In the genomic region with DNA sequence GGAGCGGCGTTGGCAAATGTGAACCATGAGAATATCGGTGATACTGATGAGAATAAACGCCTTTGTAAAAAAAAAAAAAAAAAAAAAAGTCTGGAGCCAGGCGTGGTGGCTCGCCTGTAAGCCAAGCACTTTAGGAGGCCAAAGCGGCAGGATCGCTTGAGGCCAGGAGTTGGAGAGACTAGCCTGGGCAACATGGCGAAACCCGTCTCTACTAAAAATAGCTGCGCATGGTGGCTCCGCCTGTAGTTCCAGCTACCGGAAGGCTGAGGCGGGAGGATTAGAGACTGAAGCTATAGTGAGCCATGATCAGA, we compare ENCODE assay signal across 9 cellular contexts. TPM values are rescaled to one million over a fixed set of nuclear protein-coding genes. Genes with fewer than 3 reads are reported as not detected.
DNase-seq lines count a peak whose midpoint lies in the region; ATAC-seq and TF ChIP-seq lines count a peak whose summit lies in the region.
"Had no signal": no experiment of that assay in that cellular context is flagged by ENCODE, and none has a peak within 500 bp of the region (broad histone marks: within the 10 kb centered on the region; RNA-seq: fewer than 3 reads in every experiment).

No MANE protein-coding gene starts in this region.

- 0 to 2% (median 0%) methylated on average over 13 to 14 of the region's 14 CpGs for WGBS in psoas muscle, 3 donors

- H3K4me3 ChIP-seq in RWPE2 (ENCODE audit: severe bottlenecking) (peak overlapping the region; percentile 67), fibroblast of pulmonary artery (replicated peaks; ENCODE audit: low read depth, low read length) (peak overlapping the region; percentile 69), psoas muscle (peak overlapping the region; percentile 83)

- H3K4me1 ChIP-seq in RWPE2 (ENCODE audit: insufficient read depth, poor library complexity, severe bottlenecking) (no peaks in the 10 kb centered on the region), psoas muscle (peaks cover 48% of the 10 kb centered on the region)

- DNase-seq in RWPE2 (ENCODE audit: low spot score) (no peak), fibroblast of pulmonary artery (ENCODE audit: low read depth) (no peak), psoas muscle (no peak), AG20443 (ENCODE audit: low spot score) (no peak), HPDE6-E6E7 (ENCODE audit: extremely low spot score) (no peak), NCI-H1694 treated with DMSO at 0.1 percent for 48 hours (lab: John Stamatoyannopoulos, UW) (no peak)
- no peak for DNase-seq in stimulated activated CD4-positive, alpha-beta T cell treated with anti-CD3 and anti-CD28 coated beads, Interleukin-12 subunit alpha, Interleukin-12 subunit beta, amount 100 ng/mL, for 4 hours

- H3K9me3 ChIP-seq in RWPE2 (ENCODE audit: severe bottlenecking) (no peaks in the 10 kb centered on the region), psoas muscle (no peaks in the 10 kb centered on the region)

- intact Hi-C loops in psoas muscle (cut with DNase I), result loop anchor here (5.0 kb wide), 2 partner anchors 37 to 182 kb away; a partner anchor contains a TSS

- TF ChIP-seq CTCF in RWPE2 (IDR thresholded peaks at IDR 0.05; ENCODE audit: poor library complexity, severe bottlenecking) (no peak), fibroblast of pulmonary artery (IDR thresholded peaks at IDR 0.05; ENCODE audit: low read length, missing control alignments) (no peak), psoas muscle (IDR thresholded peaks at IDR 0.05) (no peak)

- ATAC-seq in GM21526 (IDR thresholded peaks at IDR 0.05; ENCODE audit: low FRiP score, unreplicated experiment) (peak; percentile 22), RWPE2 (ENCODE audit: low read depth) (peak; percentile 30), psoas muscle (peak; percentile 44 to 70 (median 51))

- H3K36me3 ChIP-seq in RWPE2 (ENCODE audit: low read depth) (peaks cover 38% of the 10 kb centered on the region), psoas muscle (ENCODE audit: insufficient read depth in 1 of 2, low read depth in 1 of 2) (peaks cover 4 to 42% of the 10 kb centered on the region in 2 donors)

- H3K27me3 ChIP-seq in RWPE2 (ENCODE audit: insufficient read depth, poor library complexity, severe bottlenecking) (no peaks in the 10 kb centered on the region), psoas muscle (ENCODE audit: insufficient read depth in 3 of 3, low read length in 2 of 3) (no peaks in the 10 kb centered on the region)

- peak overlapping the region; percentile 88 for H3K27ac ChIP-seq in RWPE2 (ENCODE audit: poor library complexity, severe bottlenecking)
- H3K27ac ChIP-seq in psoas muscle, result peak overlapping the region; percentile 99

RNA-seq across cellular contexts. Expression of a gene that starts 0.4 kb away (rescaled TPM):
- 10 to 100 TPM; 33.8 to 59.2 (median 46.1) TPM for total RNA-seq in psoas muscle
- polyA plus RNA-seq in psoas muscle, result 10 to 100 TPM; 20.9 to 33.4 (median 26.8) TPM

RNA-seq across cellular contexts. Expression of a gene that starts 25.0 kb away (rescaled TPM):
- 10 to 100 TPM; 28.7 to 41.1 (median 37.6) TPM for total RNA-seq in psoas muscle
- 10 to 100 TPM; 31.9 to 80.4 (median 38.3) TPM for polyA plus RNA-seq in psoas muscle

RNA-seq across cellular contexts. Expression of a gene that starts 25.4 kb away (rescaled TPM):
- total RNA-seq in psoas muscle, result 100 to 1,000 TPM; 125 to 253 (median 151) TPM
- polyA plus RNA-seq in psoas muscle, result 100 to 1,000 TPM; 265 to 371 (median 315) TPM

RNA-seq across cellular contexts. Expression of a gene that starts 49.9 kb away (rescaled TPM):
- not detected for total RNA-seq in psoas muscle
- polyA plus RNA-seq in psoas muscle, result under 1 TPM in 1 of 3 donors, not detected in 2; 0.34 TPM
- total RNA-seq: activated CD8-positive, alpha-beta memory T cell treated with anti-CD3 and anti-CD28 coated beads for 36 hours had no signal
